Comparison of ENCODE assay signal across 1 cellular context in the genomic region with DNA sequence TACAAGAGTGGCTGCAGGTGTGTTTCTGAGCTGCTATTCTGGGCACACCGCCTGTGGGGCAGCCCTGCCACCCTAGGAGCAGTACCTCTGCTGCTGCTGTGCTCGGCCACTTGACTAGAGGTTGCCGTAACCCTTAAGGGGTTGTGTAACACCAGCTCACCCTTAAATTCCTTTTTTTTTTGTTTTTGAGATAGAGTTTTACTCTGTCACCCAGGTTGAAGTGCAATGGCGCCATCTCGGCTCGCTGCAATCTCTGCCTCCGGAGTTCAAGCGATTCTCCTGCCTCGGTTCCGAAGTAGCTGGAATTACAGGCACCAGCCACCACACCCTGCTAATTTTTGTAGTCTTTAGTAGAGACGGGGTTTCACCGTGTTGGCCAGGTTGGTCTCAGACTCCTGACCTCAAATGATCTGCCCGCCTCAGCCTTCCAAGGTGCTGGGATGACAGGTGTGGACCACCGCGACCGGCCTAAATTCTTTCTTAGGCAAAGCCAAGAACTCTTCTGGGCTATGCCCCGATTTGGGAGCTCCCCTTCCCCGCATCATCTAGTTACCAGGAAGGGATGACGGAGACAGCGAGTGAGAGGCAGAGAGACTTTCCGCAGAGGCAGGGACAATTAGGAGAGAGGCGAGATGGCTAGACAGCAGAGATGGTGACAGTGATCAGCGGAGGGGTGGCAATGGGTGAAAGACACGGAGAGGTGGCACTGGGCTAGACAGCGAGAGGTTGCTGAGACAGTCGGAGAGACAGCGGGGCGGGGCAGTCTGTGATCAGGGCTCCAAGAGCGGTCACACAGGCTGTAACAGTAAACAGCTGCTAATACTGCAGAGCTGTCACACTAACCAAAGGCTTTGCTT.
TF ChIP-seq lines count a peak whose summit lies in the region.

No MANE protein-coding gene starts in this region.

TF ChIP-seq in HepG2, 621 proteins besides CTCF, POLR2A, EP300 and RAD21:
- no peak for TF ChIP-seq ZNF879 (CRISPR knock-in tag; IDR thresholded peaks at IDR 0.05)
- TF ChIP-seq ZKSCAN8 (CRISPR knock-in tag; IDR thresholded peaks at IDR 0.05; ENCODE audit: borderline replicate concordance) = no peak
- no peak for TF ChIP-seq ZBTB1 (CRISPR knock-in tag; IDR thresholded peaks at IDR 0.05; ENCODE audit: borderline replicate concordance)
- no peak for TF ChIP-seq ZNF563 (CRISPR knock-in tag; IDR thresholded peaks at IDR 0.05)
- TF ChIP-seq MLLT10 (CRISPR knock-in tag; IDR thresholded peaks at IDR 0.05) = no peak
- TF ChIP-seq MED1 (CRISPR knock-in tag; IDR thresholded peaks at IDR 0.05) = no peak
- TF ChIP-seq, protein P1, sequence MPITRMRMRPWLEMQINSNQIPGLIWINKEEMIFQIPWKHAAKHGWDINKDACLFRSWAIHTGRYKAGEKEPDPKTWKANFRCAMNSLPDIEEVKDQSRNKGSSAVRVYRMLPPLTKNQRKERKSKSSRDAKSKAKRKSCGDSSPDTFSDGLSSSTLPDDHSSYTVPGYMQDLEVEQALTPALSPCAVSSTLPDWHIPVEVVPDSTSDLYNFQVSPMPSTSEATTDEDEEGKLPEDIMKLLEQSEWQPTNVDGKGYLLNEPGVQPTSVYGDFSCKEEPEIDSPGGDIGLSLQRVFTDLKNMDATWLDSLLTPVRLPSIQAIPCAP (CRISPR knock-in tag; IDR thresholded peaks at IDR 0.05; ENCODE audit: low read depth) = no peak
- no peak for TF ChIP-seq ZNF124 (CRISPR knock-in tag; IDR thresholded peaks at IDR 0.05)
- TF ChIP-seq NONO (IDR thresholded peaks at IDR 0.05) = no peak
- TF ChIP-seq NONO (CRISPR knock-in tag; conservative IDR thresholded peaks at IDR 0.05) = no peak
- TF ChIP-seq GTF2F1 (IDR thresholded peaks at IDR 0.05; ENCODE audit: low read length) = no peak
- TF ChIP-seq POLR2AphosphoS5 (IDR thresholded peaks at IDR 0.05; ENCODE audit: low read depth, low read length) = no peak
- no peak for TF ChIP-seq ARNTL (CRISPR knock-in tag; IDR thresholded peaks at IDR 0.05)
- TF ChIP-seq, protein P2, sequence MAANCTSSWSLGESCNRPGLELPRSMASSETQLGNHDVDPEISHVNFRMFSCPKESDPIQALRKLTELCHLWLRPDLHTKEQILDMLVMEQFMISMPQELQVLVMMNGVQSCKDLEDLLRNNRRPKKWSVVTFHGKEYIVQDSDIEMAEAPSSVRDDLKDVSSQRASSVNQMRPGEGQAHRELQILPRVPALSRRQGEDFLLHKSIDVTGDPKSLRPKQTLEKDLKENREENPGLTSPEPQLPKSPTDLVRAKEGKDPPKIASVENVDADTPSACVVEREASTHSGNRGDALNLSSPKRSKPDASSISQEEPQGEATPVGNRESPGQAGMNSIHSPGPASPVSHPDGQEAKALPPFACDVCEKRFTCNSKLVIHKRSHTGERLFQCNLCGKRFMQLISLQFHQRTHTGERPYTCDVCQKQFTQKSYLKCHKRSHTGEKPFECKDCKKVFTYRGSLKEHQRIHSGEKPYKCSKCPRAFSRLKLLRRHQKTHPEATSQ (CRISPR knock-in tag; IDR thresholded peaks at IDR 0.05; ENCODE audit: borderline replicate concordance) = no peak
- TF ChIP-seq, protein P3, sequence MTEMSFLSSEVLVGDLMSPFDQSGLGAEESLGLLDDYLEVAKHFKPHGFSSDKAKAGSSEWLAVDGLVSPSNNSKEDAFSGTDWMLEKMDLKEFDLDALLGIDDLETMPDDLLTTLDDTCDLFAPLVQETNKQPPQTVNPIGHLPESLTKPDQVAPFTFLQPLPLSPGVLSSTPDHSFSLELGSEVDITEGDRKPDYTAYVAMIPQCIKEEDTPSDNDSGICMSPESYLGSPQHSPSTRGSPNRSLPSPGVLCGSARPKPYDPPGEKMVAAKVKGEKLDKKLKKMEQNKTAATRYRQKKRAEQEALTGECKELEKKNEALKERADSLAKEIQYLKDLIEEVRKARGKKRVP (CRISPR knock-in tag; IDR thresholded peaks at IDR 0.05) = no peak
